In the genomic region with DNA sequence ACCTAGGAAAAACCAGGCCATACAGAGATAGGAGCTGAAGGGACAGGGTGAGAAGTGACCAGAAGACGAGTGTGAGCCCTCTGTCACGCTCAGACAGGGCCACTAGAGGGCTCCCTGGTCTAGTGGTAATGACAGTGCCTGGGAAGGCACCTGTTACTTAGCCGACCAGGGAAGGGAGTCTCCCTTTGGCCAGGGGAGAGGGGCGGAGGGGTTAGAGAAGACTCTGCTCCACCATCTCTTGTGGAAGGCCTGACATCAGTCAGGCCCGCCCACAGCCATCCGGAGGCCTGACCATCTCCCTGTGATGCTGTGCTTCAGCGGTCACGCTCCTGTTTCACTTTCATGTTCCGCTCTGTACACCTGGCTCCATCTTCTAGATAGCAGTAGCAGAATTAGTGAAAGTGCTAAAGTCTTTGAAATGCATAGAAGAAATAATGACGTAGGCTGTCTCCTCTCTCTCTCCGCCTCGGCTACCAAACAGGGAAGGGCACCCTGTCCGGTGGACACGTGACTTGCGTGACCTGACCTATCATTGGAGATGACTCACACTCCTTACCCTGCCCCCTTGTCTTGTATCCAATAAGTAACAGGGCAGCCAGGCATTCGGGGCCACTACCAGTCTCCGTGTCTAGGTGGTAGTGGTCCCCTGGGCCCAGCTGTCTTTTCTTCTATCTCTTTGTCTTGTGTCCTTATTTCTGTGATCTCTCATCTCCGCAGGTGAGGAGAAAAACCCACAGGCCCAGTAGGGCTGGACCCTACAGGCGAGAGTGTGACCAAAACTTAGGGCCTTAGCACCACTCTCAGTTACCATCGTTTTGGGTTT, we compare ENCODE assay signal across 8 cellular contexts. TPM values are rescaled to one million over a fixed set of nuclear protein-coding genes. Genes with fewer than 3 reads are reported as not detected.
A peak's percentile ranks its signal among the peaks of the same experiment; 100 is the strongest.
DNase-seq lines count a peak whose midpoint lies in the region; ATAC-seq and TF ChIP-seq lines count a peak whose summit lies in the region.

No MANE protein-coding gene starts in this region.

- H3K27ac ChIP-seq in dorsolateral prefrontal cortex, result peak overlapping the region in 1 of 59 donors; percentile 18

- TF ChIP-seq CTCF in dorsolateral prefrontal cortex (IDR thresholded peaks at IDR 0.05 in 54 of 56, conservative IDR thresholded peaks at IDR 0.05 in 2 of 56; ENCODE audit: low read depth in 1 of 56, partially characterized antibody in 56 of 56), result peak in 55 of 56 donors; percentile 5 to 81 (median 68)

- H3K27me3 ChIP-seq in dorsolateral prefrontal cortex, result no peaks in the 10 kb centered on the region

- intact Hi-C loops in dorsolateral prefrontal cortex (cut with DNase I), result no loop called here

- DNase-seq in NCI-H82 (lab: John Stamatoyannopoulos, UW), result peak; percentile 82
- no peak for DNase-seq in NCI-H82 treated with DMSO at 0.1 percent for 48 hours (lab: John Stamatoyannopoulos, UW; ENCODE audit: unreplicated experiment)
- peak; percentile 41 for DNase-seq in NCI-H2029 treated with DMSO at 0.1 percent for 48 hours (lab: John Stamatoyannopoulos, UW)
- peak; percentile 30 to 60 for DNase-seq in activated CD4-positive, alpha-beta T cell treated with anti-CD3 and anti-CD28 coated beads, Interleukin-2, amount 50 U/mL, for 24 hours (ENCODE audit: low read depth in 1 of 2, low spot score in 1 of 2)
- peak; percentile 54 to 77 (median 69) for DNase-seq in dorsolateral prefrontal cortex
- peak; percentile 67 for DNase-seq in mesenteric fat pad (ENCODE audit: low spot score)
- peak; percentile 48 for DNase-seq in stimulated activated CD8-positive, alpha-beta memory T cell treated with anti-CD3 and anti-CD28 coated beads, Interleukin-4, amount 100 ng/mL, for 24 hours (ENCODE audit: low read depth)

- peak; percentile 95 for ATAC-seq in HG02678 (IDR thresholded peaks at IDR 0.05; ENCODE audit: unreplicated experiment)

- H3K4me3 ChIP-seq in dorsolateral prefrontal cortex, result peak overlapping the region in 40 of 59 donors; percentile 5 to 57 (median 36)

RNA-seq across cellular contexts. Expression of a gene that starts 26.7 kb away (rescaled TPM):
- total RNA-seq in dorsolateral prefrontal cortex, result 1 to 10 TPM in 10 of 120 experiments, under 1 TPM in 1, not detected in 109; 0.79 to 3.0 (median 1.3) TPM
- total RNA-seq in mesenteric fat pad, result not detected

RNA-seq across cellular contexts. Expression of a gene that starts 26.8 kb away (rescaled TPM):
- total RNA-seq in dorsolateral prefrontal cortex, result 100 to 1,000 TPM in 114 of 120 experiments, 10 to 100 TPM in 6; 81.8 to 165 (median 124) TPM
- 56.5 TPM for total RNA-seq in mesenteric fat pad
